Comparison of ENCODE assay signal across 8 cellular contexts in the genomic region with DNA sequence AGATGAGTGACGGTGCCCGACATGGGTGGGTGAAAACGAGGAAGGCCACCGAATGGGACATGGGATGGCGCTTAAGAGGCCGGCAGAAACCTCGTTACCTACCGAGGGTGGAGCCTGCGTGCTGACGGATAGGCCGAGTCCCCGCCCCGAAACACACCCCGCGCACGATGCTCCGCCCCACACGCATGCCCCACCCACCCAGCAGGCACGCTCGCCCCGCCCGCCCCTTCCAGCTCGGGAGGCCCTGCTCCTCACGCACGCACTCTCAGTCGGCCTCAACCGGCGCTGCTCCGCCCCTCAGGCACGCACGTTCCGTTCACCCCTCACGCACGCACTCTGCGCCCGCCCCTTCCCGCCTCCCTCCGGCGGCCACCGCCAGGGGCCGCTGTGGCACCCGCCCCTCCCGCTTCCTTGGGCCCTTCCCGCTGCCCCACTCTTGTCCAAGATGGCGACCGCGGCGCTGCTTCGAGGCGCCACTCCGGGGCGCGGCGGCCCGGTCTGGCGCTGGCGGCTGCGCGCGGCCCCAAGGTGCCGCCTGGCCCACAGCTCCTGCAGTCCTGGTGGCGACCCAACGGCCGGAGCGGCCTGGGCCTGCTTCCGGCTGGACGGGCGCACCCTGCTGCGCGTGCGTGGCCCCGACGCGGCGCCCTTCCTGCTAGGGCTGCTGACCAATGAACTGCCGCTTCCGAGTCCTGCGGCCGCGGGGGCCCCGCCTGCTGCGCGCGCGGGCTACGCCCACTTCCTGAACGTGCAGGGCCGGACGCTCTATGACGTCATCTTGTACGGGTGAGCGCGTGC. TPM values are rescaled to one million over a fixed set of nuclear protein-coding genes. Genes with fewer than 3 reads are reported as not detected.
A peak's percentile ranks its signal among the peaks of the same experiment; 100 is the strongest.
DNase-seq lines count a peak whose midpoint lies in the region; ATAC-seq, FAIRE-seq and TF ChIP-seq lines count a peak whose summit lies in the region.

Gene IBA57, plus strand, starts transcription at position 433 of the 798 bp plus-strand sequence. Its CDS starts 13 bp downstream, at position 446.

- H3K36me3 ChIP-seq in ES-I3 (ENCODE audit: insufficient read depth, low read length): no peaks in the 10 kb centered on the region
- H3K36me3 ChIP-seq in RWPE2 (ENCODE audit: low read depth): no peaks in the 10 kb centered on the region
- H3K36me3 ChIP-seq in neural cell (ENCODE audit: insufficient read depth, low read length): no peaks in the 10 kb centered on the region
- peaks cover 0 to 19% (median 8%) of the 10 kb centered on the region in 4 donors for H3K36me3 ChIP-seq in stomach

- H3K4me2 ChIP-seq in neural cell (ENCODE audit: low read length): peak within 1 kb of the TSS; percentile 90

- no peaks in the 10 kb centered on the region for H3K9me2 ChIP-seq in neural cell (ENCODE audit: insufficient read depth, low read length)

- TF ChIP-seq CTCF in RWPE2 (IDR thresholded peaks at IDR 0.05; ENCODE audit: poor library complexity, severe bottlenecking) (peak; percentile 85), neural cell (IDR thresholded peaks at IDR 0.05; ENCODE audit: poor library complexity, severe bottlenecking) (peak; percentile 99), stomach (IDR thresholded peaks at IDR 0.05) (peak in 5 of 7 experiments; percentile 74 to 97 (median 89))

- H3K9me3 ChIP-seq in ES-I3 (ENCODE audit: control insufficient read depth, insufficient read depth, low read length) (no peaks in the 10 kb centered on the region), RWPE2 (ENCODE audit: severe bottlenecking) (no peaks in the 10 kb centered on the region), neural cell (ENCODE audit: low read length) (no peaks in the 10 kb centered on the region), stomach (no peaks in the 10 kb centered on the region)

- H3K27me3 ChIP-seq in RWPE2 (ENCODE audit: insufficient read depth, poor library complexity, severe bottlenecking) (no peaks in the 10 kb centered on the region), neural cell (ENCODE audit: insufficient read depth, low read depth, low read length) (no peaks in the 10 kb centered on the region), stomach (peaks cover 0 to 16% (median 10%) of the 10 kb centered on the region in 3 donors)

- peak within 1 kb of the TSS; percentile 98 for H2AFZ ChIP-seq in neural cell (ENCODE audit: low read depth, low read length)

- peaks cover 15% of the 10 kb centered on the region; the same call in 1 of the 2 replicates for H3K4me1 ChIP-seq in ES-I3 (ENCODE audit: insufficient read depth, low read length)
- peaks cover 21% of the 10 kb centered on the region for H3K4me1 ChIP-seq in RWPE2 (ENCODE audit: insufficient read depth, poor library complexity, severe bottlenecking)
- peaks cover 23 to 49% (median 38%) of the 10 kb centered on the region in 4 donors for H3K4me1 ChIP-seq in stomach

- peak; percentile 61 for TF ChIP-seq RAD21 in neural cell (conservative IDR thresholded peaks at IDR 0.05)

- peak; percentile 80 for TF ChIP-seq POLR2A in H54 (IDR thresholded peaks at IDR 0.05; ENCODE audit: low read depth, low read length)
- TF ChIP-seq POLR2A in stomach (IDR thresholded peaks at IDR 0.05): peak in 1 of 4 donors; percentile 38

- H3K79me2 ChIP-seq in neural cell (replicated peaks; ENCODE audit: insufficient read depth, low read length): peaks cover 11% of the 10 kb centered on the region

- ATAC-seq in RWPE2 (ENCODE audit: low read depth): peak; percentile 70

- H3K27ac ChIP-seq in RWPE2 (ENCODE audit: poor library complexity, severe bottlenecking) (peak within 1 kb of the TSS; percentile 94), neural cell (ENCODE audit: low read length) (peak within 1 kb of the TSS; percentile 90), stomach (peak within 1 kb of the TSS; percentile 95 to 100 (median 99))

- no peaks in the 10 kb centered on the region for H3F3A ChIP-seq in neural cell (ENCODE audit: insufficient read depth, low read length, poor library complexity, severe bottlenecking)

- peak; percentile 98 for DNase-seq in H54 (ENCODE audit: insufficient read length, low spot score)
- DNase-seq in LoVo (ENCODE audit: low spot score): peak; percentile 98
- DNase-seq in RWPE2 (ENCODE audit: low spot score): peak; percentile 95
- peak; percentile 100 for DNase-seq in activated effector memory CD4-positive, alpha-beta T cell treated with Interleukin-2 at 50 U/mL for 16 hours
- peak; percentile 98 for DNase-seq in fibroblast of the conjunctiva (ENCODE audit: low read depth)
- DNase-seq in stomach: peak; percentile 100

- no peak for FAIRE-seq in H54 (lab: Jason Lieb, UNC)

- TF ChIP-seq EP300 in neural cell (conservative IDR thresholded peaks at IDR 0.05; ENCODE audit: poor library complexity, severe bottlenecking): peak; percentile 90
- peak; percentile 69 for TF ChIP-seq EP300 in stomach (IDR thresholded peaks at IDR 0.05)

- intact Hi-C loops in stomach (cut with DNase I; ENCODE audit: low total_unique reads): no loop called here

- peak within 1 kb of the TSS; percentile 80 for H3K9ac ChIP-seq in ES-I3 (ENCODE audit: low read depth, low read length)
- peak within 1 kb of the TSS; percentile 86 for H3K9ac ChIP-seq in neural cell (ENCODE audit: low read length)

- H3K4me3 ChIP-seq in RWPE2 (ENCODE audit: severe bottlenecking) (peak within 1 kb of the TSS; percentile 81), neural cell (ENCODE audit: low read length) (peak within 1 kb of the TSS; percentile 83), stomach (peak within 1 kb of the TSS; percentile 51 to 91 (median 65))

- no peaks in the 10 kb centered on the region for H4K20me1 ChIP-seq in neural cell (ENCODE audit: insufficient read depth)

- WGBS in stomach, 5 donors: 0 to 1% (median 1%) methylated on average over 36 to 93 of the region's 93 CpGs

TF ChIP-seq in neural cell, 6 proteins besides CTCF, POLR2A, EP300 and RAD21:
- TF ChIP-seq EZH2 (IDR thresholded peaks at IDR 0.05; ENCODE audit: borderline replicate concordance, insufficient read depth, low read length, poor library complexity, severe bottlenecking): no peak
- TF ChIP-seq TAF1 (IDR thresholded peaks at IDR 0.05; ENCODE audit: low read depth): peak; percentile 92
- TF ChIP-seq, protein P1, sequence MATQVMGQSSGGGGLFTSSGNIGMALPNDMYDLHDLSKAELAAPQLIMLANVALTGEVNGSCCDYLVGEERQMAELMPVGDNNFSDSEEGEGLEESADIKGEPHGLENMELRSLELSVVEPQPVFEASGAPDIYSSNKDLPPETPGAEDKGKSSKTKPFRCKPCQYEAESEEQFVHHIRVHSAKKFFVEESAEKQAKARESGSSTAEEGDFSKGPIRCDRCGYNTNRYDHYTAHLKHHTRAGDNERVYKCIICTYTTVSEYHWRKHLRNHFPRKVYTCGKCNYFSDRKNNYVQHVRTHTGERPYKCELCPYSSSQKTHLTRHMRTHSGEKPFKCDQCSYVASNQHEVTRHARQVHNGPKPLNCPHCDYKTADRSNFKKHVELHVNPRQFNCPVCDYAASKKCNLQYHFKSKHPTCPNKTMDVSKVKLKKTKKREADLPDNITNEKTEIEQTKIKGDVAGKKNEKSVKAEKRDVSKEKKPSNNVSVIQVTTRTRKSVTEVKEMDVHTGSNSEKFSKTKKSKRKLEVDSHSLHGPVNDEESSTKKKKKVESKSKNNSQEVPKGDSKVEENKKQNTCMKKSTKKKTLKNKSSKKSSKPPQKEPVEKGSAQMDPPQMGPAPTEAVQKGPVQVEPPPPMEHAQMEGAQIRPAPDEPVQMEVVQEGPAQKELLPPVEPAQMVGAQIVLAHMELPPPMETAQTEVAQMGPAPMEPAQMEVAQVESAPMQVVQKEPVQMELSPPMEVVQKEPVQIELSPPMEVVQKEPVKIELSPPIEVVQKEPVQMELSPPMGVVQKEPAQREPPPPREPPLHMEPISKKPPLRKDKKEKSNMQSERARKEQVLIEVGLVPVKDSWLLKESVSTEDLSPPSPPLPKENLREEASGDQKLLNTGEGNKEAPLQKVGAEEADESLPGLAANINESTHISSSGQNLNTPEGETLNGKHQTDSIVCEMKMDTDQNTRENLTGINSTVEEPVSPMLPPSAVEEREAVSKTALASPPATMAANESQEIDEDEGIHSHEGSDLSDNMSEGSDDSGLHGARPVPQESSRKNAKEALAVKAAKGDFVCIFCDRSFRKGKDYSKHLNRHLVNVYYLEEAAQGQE (IDR thresholded peaks at IDR 0.05; ENCODE audit: borderline replicate concordance): peak; percentile 74
- TF ChIP-seq SMC3 (conservative IDR thresholded peaks at IDR 0.05; ENCODE audit: poor library complexity): peak; percentile 68
- peak; percentile 80 for TF ChIP-seq POLR2AphosphoS5 (IDR thresholded peaks at IDR 0.05)
- TF ChIP-seq MXI1 (conservative IDR thresholded peaks at IDR 0.05; ENCODE audit: poor library complexity, severe bottlenecking): peak; percentile 86

RNA-seq across cellular contexts. Expression of gene IBA57, which starts in this region (rescaled TPM):
- polyA plus RNA-seq in neural cell: 5.5 TPM in 2 replicates
- polyA minus RNA-seq in neural cell: 6.7 and 8.8 TPM in 2 replicates
- 1 to 10 TPM; 1.2 to 6.1 (median 5.0) TPM for total RNA-seq in stomach
- 1 to 10 TPM; 1.4 to 5.3 (median 3.7) TPM for polyA plus RNA-seq in stomach

Comparison
In these comparisons a context has a peak if more than half of its experiments do, and no peak if none do; other contexts are left out.
1. Peak in every context shown above with its lines: DNase-seq, ATAC-seq, H3K4me3 ChIP-seq and H3K27ac ChIP-seq.